1 cellular context compared by ENCODE assay signal in genomic region chr21:28791595-28792282, GRCh38.
TF ChIP-seq lines count a peak whose summit lies in the region.

No MANE protein-coding gene starts in this region.

TF ChIP-seq in K562, 482 proteins besides CTCF, POLR2A, EP300 and RAD21 (continued from another document and continues in another):
- TF ChIP-seq, protein P1, sequence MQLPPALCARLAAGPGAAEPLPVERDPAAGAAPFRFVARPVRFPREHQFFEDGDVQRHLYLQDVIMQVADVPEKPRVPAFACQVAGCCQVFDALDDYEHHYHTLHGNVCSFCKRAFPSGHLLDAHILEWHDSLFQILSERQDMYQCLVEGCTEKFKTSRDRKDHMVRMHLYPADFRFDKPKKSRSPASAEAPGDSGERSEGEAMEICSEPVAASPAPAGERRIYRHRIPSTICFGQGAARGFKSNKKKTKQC (CRISPR knock-in tag; IDR thresholded peaks at IDR 0.05) = no peak
- TF ChIP-seq, protein P2, sequence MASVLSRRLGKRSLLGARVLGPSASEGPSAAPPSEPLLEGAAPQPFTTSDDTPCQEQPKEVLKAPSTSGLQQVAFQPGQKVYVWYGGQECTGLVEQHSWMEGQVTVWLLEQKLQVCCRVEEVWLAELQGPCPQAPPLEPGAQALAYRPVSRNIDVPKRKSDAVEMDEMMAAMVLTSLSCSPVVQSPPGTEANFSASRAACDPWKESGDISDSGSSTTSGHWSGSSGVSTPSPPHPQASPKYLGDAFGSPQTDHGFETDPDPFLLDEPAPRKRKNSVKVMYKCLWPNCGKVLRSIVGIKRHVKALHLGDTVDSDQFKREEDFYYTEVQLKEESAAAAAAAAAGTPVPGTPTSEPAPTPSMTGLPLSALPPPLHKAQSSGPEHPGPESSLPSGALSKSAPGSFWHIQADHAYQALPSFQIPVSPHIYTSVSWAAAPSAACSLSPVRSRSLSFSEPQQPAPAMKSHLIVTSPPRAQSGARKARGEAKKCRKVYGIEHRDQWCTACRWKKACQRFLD (CRISPR knock-in tag; IDR thresholded peaks at IDR 0.05) = peak; percentile 99
- TF ChIP-seq PHB2 (IDR thresholded peaks at IDR 0.05; ENCODE audit: low read depth) (no peak), ZNF41 (CRISPR knock-in tag; conservative IDR thresholded peaks at IDR 0.05) (peak; percentile 91), ZNF696 (CRISPR knock-in tag; conservative IDR thresholded peaks at IDR 0.05) (no peak), HIVEP1 (CRISPR knock-in tag; IDR thresholded peaks at IDR 0.05) (peak; percentile 80; the same call in 1 of the 2 replicates), ZNF57 (CRISPR knock-in tag; IDR thresholded peaks at IDR 0.05) (0 out of 2 replicates have a peak, but pooled peaks have one; percentile 23), TSHZ1 (CRISPR knock-in tag; IDR thresholded peaks at IDR 0.05) (0 out of 2 replicates have a peak, but pooled peaks have one; percentile 29), NR2C1 (IDR thresholded peaks at IDR 0.05) (no peak), NR2C1 (tag; IDR thresholded peaks at IDR 0.05) (peak; percentile 61; the same call in 1 of the 2 replicates), GTF2A2 (tag; IDR thresholded peaks at IDR 0.05) (peak; percentile 90), ATF4 (CRISPR knock-in tag; IDR thresholded peaks at IDR 0.05) (peak; percentile 64; the same call in 1 of the 2 replicates), HBP1 (CRISPR knock-in tag; IDR thresholded peaks at IDR 0.05) (peak; percentile 97), ELF2 (CRISPR knock-in tag; IDR thresholded peaks at IDR 0.05) (0 out of 2 replicates have a peak, but pooled peaks have one; percentile 17), REST (CRISPR knock-in tag; IDR thresholded peaks at IDR 0.05; ENCODE audit: low read depth) (0 out of 2 replicates have a peak, but pooled peaks have one; percentile 41), ZNF584 (CRISPR knock-in tag; IDR thresholded peaks at IDR 0.05; ENCODE audit: low read depth) (peak; percentile 96), POLR2H (tag; IDR thresholded peaks at IDR 0.05; ENCODE audit: low read depth) (0 out of 2 replicates have a peak, but pooled peaks have one; percentile 55), PTTG1 (tag; IDR thresholded peaks at IDR 0.05; ENCODE audit: low read depth) (peak; percentile 43; the same call in 1 of the 2 replicates), CREBBP (IDR thresholded peaks at IDR 0.05; ENCODE audit: low read depth, low read length) (no peak), MECOM (CRISPR knock-in tag; IDR thresholded peaks at IDR 0.05) (no peak), ZNF79 (CRISPR knock-in tag; IDR thresholded peaks at IDR 0.05; ENCODE audit: low read depth) (peak; percentile 83), ZNF134 (CRISPR knock-in tag; conservative IDR thresholded peaks at IDR 0.05) (peak; percentile 69), PTRF (tag; IDR thresholded peaks at IDR 0.05) (peak; percentile 70), ELF4 (CRISPR knock-in tag; IDR thresholded peaks at IDR 0.05) (0 out of 2 replicates have a peak, but pooled peaks have one; percentile 35), BCL6 (CRISPR knock-in tag; IDR thresholded peaks at IDR 0.05) (peak; percentile 91), ZNF175 (CRISPR knock-in tag; IDR thresholded peaks at IDR 0.05; ENCODE audit: low read depth) (peak; percentile 99), PATZ1 (CRISPR knock-in tag; IDR thresholded peaks at IDR 0.05; ENCODE audit: borderline replicate concordance) (peak; percentile 90; the same call in 1 of the 2 replicates), KLF13 (tag; IDR thresholded peaks at IDR 0.05; ENCODE audit: borderline replicate concordance, low read depth) (peak; percentile 77), STAT5A (IDR thresholded peaks at IDR 0.05; ENCODE audit: borderline replicate concordance, low read length) (peak; percentile 73; the same call in 1 of the 2 replicates), ZNF583 (CRISPR knock-in tag; IDR thresholded peaks at IDR 0.05) (peak; percentile 95), ZNF589 (CRISPR knock-in tag; IDR thresholded peaks at IDR 0.05; ENCODE audit: low read depth) (peak; percentile 99), ZNF639 (CRISPR knock-in tag; conservative IDR thresholded peaks at IDR 0.05 in 1 of 2, IDR thresholded peaks at IDR 0.05 in 1 of 2) (peak in 1 of 2 experiments; percentile 99; a peak in 2 of 4 replicates)
- TF ChIP-seq, protein P3, sequence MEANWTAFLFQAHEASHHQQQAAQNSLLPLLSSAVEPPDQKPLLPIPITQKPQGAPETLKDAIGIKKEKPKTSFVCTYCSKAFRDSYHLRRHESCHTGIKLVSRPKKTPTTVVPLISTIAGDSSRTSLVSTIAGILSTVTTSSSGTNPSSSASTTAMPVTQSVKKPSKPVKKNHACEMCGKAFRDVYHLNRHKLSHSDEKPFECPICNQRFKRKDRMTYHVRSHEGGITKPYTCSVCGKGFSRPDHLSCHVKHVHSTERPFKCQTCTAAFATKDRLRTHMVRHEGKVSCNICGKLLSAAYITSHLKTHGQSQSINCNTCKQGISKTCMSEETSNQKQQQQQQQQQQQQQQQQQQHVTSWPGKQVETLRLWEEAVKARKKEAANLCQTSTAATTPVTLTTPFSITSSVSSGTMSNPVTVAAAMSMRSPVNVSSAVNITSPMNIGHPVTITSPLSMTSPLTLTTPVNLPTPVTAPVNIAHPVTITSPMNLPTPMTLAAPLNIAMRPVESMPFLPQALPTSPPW (CRISPR knock-in tag; IDR thresholded peaks at IDR 0.05) = peak; percentile 54
- TF ChIP-seq, protein P4, sequence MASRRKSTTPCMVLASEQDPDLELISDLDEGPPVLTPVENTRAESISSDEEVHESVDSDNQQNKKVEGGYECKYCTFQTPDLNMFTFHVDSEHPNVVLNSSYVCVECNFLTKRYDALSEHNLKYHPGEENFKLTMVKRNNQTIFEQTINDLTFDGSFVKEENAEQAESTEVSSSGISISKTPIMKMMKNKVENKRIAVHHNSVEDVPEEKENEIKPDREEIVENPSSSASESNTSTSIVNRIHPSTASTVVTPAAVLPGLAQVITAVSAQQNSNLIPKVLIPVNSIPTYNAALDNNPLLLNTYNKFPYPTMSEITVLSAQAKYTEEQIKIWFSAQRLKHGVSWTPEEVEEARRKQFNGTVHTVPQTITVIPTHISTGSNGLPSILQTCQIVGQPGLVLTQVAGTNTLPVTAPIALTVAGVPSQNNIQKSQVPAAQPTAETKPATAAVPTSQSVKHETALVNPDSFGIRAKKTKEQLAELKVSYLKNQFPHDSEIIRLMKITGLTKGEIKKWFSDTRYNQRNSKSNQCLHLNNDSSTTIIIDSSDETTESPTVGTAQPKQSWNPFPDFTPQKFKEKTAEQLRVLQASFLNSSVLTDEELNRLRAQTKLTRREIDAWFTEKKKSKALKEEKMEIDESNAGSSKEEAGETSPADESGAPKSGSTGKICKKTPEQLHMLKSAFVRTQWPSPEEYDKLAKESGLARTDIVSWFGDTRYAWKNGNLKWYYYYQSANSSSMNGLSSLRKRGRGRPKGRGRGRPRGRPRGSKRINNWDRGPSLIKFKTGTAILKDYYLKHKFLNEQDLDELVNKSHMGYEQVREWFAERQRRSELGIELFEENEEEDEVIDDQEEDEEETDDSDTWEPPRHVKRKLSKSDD (conservative IDR thresholded peaks at IDR 0.05; ENCODE audit: low read length) = no peak
- TF ChIP-seq, protein P5, sequence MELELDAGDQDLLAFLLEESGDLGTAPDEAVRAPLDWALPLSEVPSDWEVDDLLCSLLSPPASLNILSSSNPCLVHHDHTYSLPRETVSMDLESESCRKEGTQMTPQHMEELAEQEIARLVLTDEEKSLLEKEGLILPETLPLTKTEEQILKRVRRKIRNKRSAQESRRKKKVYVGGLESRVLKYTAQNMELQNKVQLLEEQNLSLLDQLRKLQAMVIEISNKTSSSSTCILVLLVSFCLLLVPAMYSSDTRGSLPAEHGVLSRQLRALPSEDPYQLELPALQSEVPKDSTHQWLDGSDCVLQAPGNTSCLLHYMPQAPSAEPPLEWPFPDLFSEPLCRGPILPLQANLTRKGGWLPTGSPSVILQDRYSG (tag; conservative IDR thresholded peaks at IDR 0.05; ENCODE audit: low read depth) = peak; percentile 86
